ENCODE assay signal across 9 cellular contexts in genomic region chr22:38700271-38700788, GRCh38. TPM values are rescaled to one million over a fixed set of nuclear protein-coding genes. Genes with fewer than 3 reads are reported as not detected.
DNase-seq lines count a peak whose midpoint lies in the region; FAIRE-seq and TF ChIP-seq lines count a peak whose summit lies in the region.
"Had no signal": no experiment of that assay in that cellular context is flagged by ENCODE, and none has a peak within 500 bp of the region (broad histone marks: within the 10 kb centered on the region; RNA-seq: fewer than 3 reads in every experiment).

No MANE protein-coding gene starts in this region.

- H3K9ac ChIP-seq in H9 (ENCODE audit: extremely low read depth, insufficient read length, low read length) = peak overlapping the region; percentile 79
- peak overlapping the region; percentile 91 for H3K9ac ChIP-seq in endothelial cell of umbilical vein (replicated peaks; ENCODE audit: extremely low read depth, insufficient read depth, low read length)
- H3K9ac ChIP-seq in mucosa of stomach (ENCODE audit: low read length) = peak overlapping the region; percentile 97

- dilution Hi-C loops in endothelial cell of umbilical vein (cut with MboI; ENCODE audit: extremely low pct_ligation_motif_present, low sequenced_read_pairs) = no loop called here

- H3K56ac ChIP-seq in H9 (ENCODE audit: insufficient read length, low read depth, low read length) = no peak overlapping the region

- peaks cover 32% of the 10 kb centered on the region for H3K4me1 Mint-ChIP-seq in Calu3 (ENCODE audit: low read depth, unreplicated experiment)
- H3K4me1 Mint-ChIP-seq in H9 = peaks cover 50 to 60% of the 10 kb centered on the region in 2 experiments

- intact Hi-C loops in Calu3 (cut with micrococcal nuclease; ENCODE audit: unreplicated experiment) = no loop called here
- intact Hi-C loops in endothelial cell of umbilical vein (cut with micrococcal nuclease) = loop anchor here (2.0 to 10.0 kb wide), 2 partner anchors 44 to 196 kb away; partner anchors contain the start of genes CBY1, DDX17 and FAM227A
- intact Hi-C loops in vagina (cut with DNase I) = no loop called here

- BruUV-seq in Calu3 (replicated peaks; lab: Mats Ljungman, UMichigan) (no TSS peak), endothelial cell of umbilical vein (replicated peaks; lab: Mats Ljungman, UMichigan) (no TSS peak)

- peaks cover 67% of the 10 kb centered on the region for H3K36me3 Mint-ChIP-seq in Calu3 (ENCODE audit: insufficient read depth, unreplicated experiment)
- H3K36me3 Mint-ChIP-seq in H9 (ENCODE audit: insufficient read depth in 1 of 3, low read depth in 3 of 3) = peaks cover 3 to 20% (median 3%) of the 10 kb centered on the region in 3 experiments; a peak in 6 of 7 replicates

- H3K9me3 ChIP-seq in H9 (ENCODE audit: control insufficient read depth, low read depth, low read length) (no peaks in the 10 kb centered on the region), endothelial cell of umbilical vein (replicated peaks; ENCODE audit: control insufficient read depth, insufficient read depth, low read length) (no peaks in the 10 kb centered on the region), mucosa of stomach (ENCODE audit: control insufficient read depth, low read length) (no peaks in the 10 kb centered on the region), vagina (no peaks in the 10 kb centered on the region)

- H3K23ac ChIP-seq in H9 (ENCODE audit: insufficient read length, low read depth, low read length) = no peak overlapping the region

- H3K36me3 ChIP-seq in endothelial cell of umbilical vein (ENCODE audit: control insufficient read depth in 2 of 2, extremely low read depth in 1 of 2, insufficient read depth in 2 of 2, low read length in 2 of 2) (no peaks in the 10 kb centered on the region), mucosa of stomach (ENCODE audit: control insufficient read depth, insufficient read depth, low read length) (no peaks in the 10 kb centered on the region), vagina (no peaks in the 10 kb centered on the region)

- no peak overlapping the region for H4K5ac ChIP-seq in H9 (ENCODE audit: insufficient read length, low read depth, low read length)

- TF ChIP-seq CTCF in Calu3 (IDR thresholded peaks at IDR 0.05; ENCODE audit: unreplicated experiment) (no peak), H9 (conservative IDR thresholded peaks at IDR 0.05) (no peak), endothelial cell of umbilical vein (IDR thresholded peaks at IDR 0.05; ENCODE audit: extremely low read depth in 1 of 2, insufficient read depth in 1 of 2, low read depth in 1 of 2, low read length in 2 of 2) (no peak), vagina (IDR thresholded peaks at IDR 0.05) (no peak)

- H2BK5ac ChIP-seq in H9 (ENCODE audit: insufficient read length, low read length) = no peak overlapping the region

- H3K23me2 ChIP-seq in H9 (ENCODE audit: insufficient read length, low read depth, low read length, poor library complexity, severe bottlenecking) = peaks cover 15% of the 10 kb centered on the region

- H3K4me3 Mint-ChIP-seq in Calu3 (ENCODE audit: low read depth, unreplicated experiment) = peak overlapping the region; percentile 76
- H3K4me3 Mint-ChIP-seq in H9 = peak overlapping the region; percentile 93 to 99

- H2AFZ ChIP-seq in H9 (ENCODE audit: low read length) = no peak overlapping the region
- peak overlapping the region; percentile 15 for H2AFZ ChIP-seq in endothelial cell of umbilical vein (ENCODE audit: low read depth, low read length)

- H3K4me3 ChIP-seq in endothelial cell of umbilical vein (replicated peaks in 1 of 3; ENCODE audit: insufficient read depth in 1 of 3, low read depth in 1 of 3, low read length in 3 of 3) = peak overlapping the region; percentile 64 to 78 (median 75)
- H3K4me3 ChIP-seq in mucosa of stomach (ENCODE audit: low read length) = peak overlapping the region; percentile 57
- peak overlapping the region; percentile 68 to 95 for H3K4me3 ChIP-seq in vagina

- no peak overlapping the region for H2BK20ac ChIP-seq in H9 (ENCODE audit: low read depth, low read length, poor library complexity, severe bottlenecking)

- H3K27me3 ChIP-seq in H9 (ENCODE audit: insufficient read depth, low read length) (no peaks in the 10 kb centered on the region), endothelial cell of umbilical vein (ENCODE audit: control insufficient read depth in 2 of 2, insufficient read depth in 2 of 2, low read length in 2 of 2) (no peaks in the 10 kb centered on the region), mucosa of stomach (ENCODE audit: control insufficient read depth, insufficient read depth, low read length) (no peaks in the 10 kb centered on the region), vagina (no peaks in the 10 kb centered on the region)

- no peak overlapping the region for H2AK5ac ChIP-seq in H9 (ENCODE audit: insufficient read length, low read length)

- H2BK12ac ChIP-seq in H9 (ENCODE audit: insufficient read length, low read depth, low read length) = peak overlapping the region; percentile 40

- H3K9me3 Mint-ChIP-seq in Calu3 (ENCODE audit: low read depth, unreplicated experiment) (no peaks in the 10 kb centered on the region), H9 (no peaks in the 10 kb centered on the region)

- H2BK120ac ChIP-seq in H9 (ENCODE audit: low read depth, low read length, poor library complexity, severe bottlenecking) = no peak overlapping the region

- H3K18ac ChIP-seq in H9 (ENCODE audit: insufficient read length, low read depth, low read length) = peak overlapping the region; percentile 47

- WGBS in H9 (ENCODE audit: extremely low coverage, insufficient read length, low lambda C conversion rate) = no CpG with 5 or more reads among the region's 57 CpGs

- no peak overlapping the region for H3K4ac ChIP-seq in H9 (ENCODE audit: low read depth, low read length)

- CTCF ChIA-PET in Calu3 (lab: Charles Lee) = interaction anchor here (0.6 to 1.6 kb wide), 2 partner anchors 18 to 1014 kb away, joined by 3 to 8 read pairs; partner anchors contain the start of genes NOL12 and TOMM22
- CTCF ChIA-PET in endothelial cell of umbilical vein (lab: Charles Lee) = interaction anchor here (1.0 to 7.3 kb wide), 2 partner anchors 17 to 32 kb away, joined by 4 to 59 read pairs; partner anchors contain the start of gene TOMM22

- H3K9me1 ChIP-seq in endothelial cell of umbilical vein (replicated peaks; ENCODE audit: control insufficient read depth, extremely low read depth, insufficient read depth, low read length) = no peaks in the 10 kb centered on the region

- no peak for FAIRE-seq in endothelial cell of umbilical vein (lab: Jason Lieb, UNC)
- FAIRE-seq: TTC549 had no signal

- H3K79me1 ChIP-seq in H9 (ENCODE audit: insufficient read depth, low read depth, low read length, poor library complexity, severe bottlenecking) = no peaks in the 10 kb centered on the region

- H3K27ac Mint-ChIP-seq in Calu3 (ENCODE audit: unreplicated experiment) (peak overlapping the region; percentile 98), H9 (peak overlapping the region in 2 of 3 experiments; percentile 69 to 98; a peak in 3 of 7 replicates)

- H3K79me2 ChIP-seq in H9 (ENCODE audit: insufficient read depth, low read length) = peaks cover 9% of the 10 kb centered on the region
- H3K79me2 ChIP-seq in endothelial cell of umbilical vein (ENCODE audit: control insufficient read depth, insufficient read depth, low read length) = peaks cover 40% of the 10 kb centered on the region

- H4K91ac ChIP-seq in H9 (ENCODE audit: insufficient read length, low read depth, low read length) = no peak overlapping the region

- H3K4me2 ChIP-seq in H9 (ENCODE audit: insufficient read depth, insufficient read length, low read length) (peak overlapping the region; percentile 72), endothelial cell of umbilical vein (ENCODE audit: insufficient read depth, low read length) (peak overlapping the region; percentile 77)

- DNase-seq in Calu3 = peak; percentile 73
- no peak for DNase-seq in H9
- peak; percentile 17 for DNase-seq in SK-N-DZ (ENCODE audit: low spot score)
- no peak for DNase-seq in endothelial cell of umbilical vein (ENCODE audit: low read depth, low spot score)
- no peak for DNase-seq in vagina (ENCODE audit: extremely low spot score in 2 of 2)
- no peak for DNase-seq in NCI-H1105 (lab: John Stamatoyannopoulos, UW)
- DNase-seq in stimulated activated CD4-positive, alpha-beta T cell treated with anti-CD3 and anti-CD28 coated beads, Interleukin-2, amount 100 ng/mL, for 24 hours = no peak

- H2BK15ac ChIP-seq in H9 (ENCODE audit: low read depth, low read length) = peak overlapping the region; percentile 19; the same call in 1 of the 2 replicates

- peak overlapping the region; percentile 89 for H3K14ac ChIP-seq in H9 (ENCODE audit: insufficient read depth, low read length)

- H4K8ac ChIP-seq in H9 (replicated peaks; ENCODE audit: insufficient read length, low read depth, low read length) = no peak overlapping the region

- H3K27me3 Mint-ChIP-seq in Calu3 (ENCODE audit: unreplicated experiment) (no peaks in the 10 kb centered on the region), H9 (ENCODE audit: low read depth) (no peaks in the 10 kb centered on the region; the same call in 1 of the 2 replicates)

- POLR2A ChIA-PET in endothelial cell of umbilical vein (lab: Charles Lee) = interaction anchor here (0.5 kb wide), 1 partner anchor 382 kb away, joined by 3 read pairs; no protein-coding TSS in a partner anchor

- no peak overlapping the region for H3T11ph ChIP-seq in H9 (ENCODE audit: low read length)

- H3K27ac ChIP-seq in H9 (ENCODE audit: insufficient read length, low read depth, low read length) = no peak overlapping the region
- peak overlapping the region; percentile 93 for H3K27ac ChIP-seq in endothelial cell of umbilical vein (ENCODE audit: insufficient read depth, low read depth, low read length)
- H3K27ac ChIP-seq in vagina = peak overlapping the region; percentile 98

- H3K4me1 ChIP-seq in H9 (ENCODE audit: insufficient read depth, low read length) (peaks cover 11% of the 10 kb centered on the region), endothelial cell of umbilical vein (ENCODE audit: control insufficient read depth, extremely low read depth, insufficient read depth, low read length) (peaks cover 53% of the 10 kb centered on the region), mucosa of stomach (ENCODE audit: control insufficient read depth, insufficient read depth, low read length) (peaks cover 45% of the 10 kb centered on the region), vagina (peaks cover 57% of the 10 kb centered on the region)

- TF ChIP-seq POLR2A in endothelial cell of umbilical vein (IDR thresholded peaks at IDR 0.05; ENCODE audit: low read depth, low read length) = no peak
- TF ChIP-seq POLR2A in vagina (IDR thresholded peaks at IDR 0.05) = no peak

- H4K20me1 ChIP-seq in H9 (ENCODE audit: control insufficient read depth, insufficient read depth, insufficient read length) = no peaks in the 10 kb centered on the region
- no peaks in the 10 kb centered on the region for H4K20me1 ChIP-seq in endothelial cell of umbilical vein (replicated peaks; ENCODE audit: control insufficient read depth, extremely low read depth, insufficient read depth, low read length)

RNA-seq across cellular contexts. Expression of gene JOSD1, which starts 0.4 kb away (rescaled TPM):
- 58.5 and 70.0 TPM in 2 replicates for total RNA-seq in Calu3 (2022)
- 18.3 and 19.2 TPM in 2 replicates for total RNA-seq in H9 (2021)
- 55.5 and 61.2 TPM in 2 replicates for polyA plus RNA-seq in SK-N-DZ (2014; cell fraction: cytosol; rRNA removed)
- 41.2 and 43.9 TPM in 2 replicates for polyA plus RNA-seq in SK-N-DZ (2014; cell fraction: nucleus; rRNA removed)
- 64.9 and 73.1 TPM in 2 replicates for total RNA-seq in endothelial cell of umbilical vein
- polyA plus RNA-seq in endothelial cell of umbilical vein = 57.2 and 61.7 TPM in 2 replicates
- polyA plus RNA-seq in endothelial cell of umbilical vein (2011; cell fraction: cytosol; rRNA removed) = 60.4 and 64.8 TPM in 2 replicates
- polyA plus RNA-seq in endothelial cell of umbilical vein (2011; cell fraction: nucleus; rRNA removed) = 48.7 and 58.5 TPM in 2 replicates
- polyA plus RNA-seq in endothelial cell of umbilical vein (2012) = 49.1 and 54.9 TPM in 2 replicates
- polyA minus RNA-seq in endothelial cell of umbilical vein = 54.6 and 76.6 TPM in 2 replicates
- 37.7 TPM for polyA minus RNA-seq in endothelial cell of umbilical vein (2011; cell fraction: cytosol; rRNA and poly(A)+ RNA removed)
- 22.1 and 25.3 TPM in 2 replicates for polyA minus RNA-seq in endothelial cell of umbilical vein (2011; cell fraction: nucleus; rRNA and poly(A)+ RNA removed)
- total RNA-seq in vagina = 106 TPM

RNA-seq across cellular contexts. Expression of gene GTPBP1, which starts 5.4 kb away (rescaled TPM):
- 79.1 and 91.4 TPM in 2 replicates for total RNA-seq in Calu3 (2022)
- total RNA-seq in H9 (2021) = 108 TPM in 2 replicates
- 56.2 and 67.9 TPM in 2 replicates for polyA plus RNA-seq in SK-N-DZ (2014; cell fraction: cytosol; rRNA removed)
- polyA plus RNA-seq in SK-N-DZ (2014; cell fraction: nucleus; rRNA removed) = 43.1 and 57.0 TPM in 2 replicates
- 43.9 and 50.3 TPM in 2 replicates for total RNA-seq in endothelial cell of umbilical vein
- polyA plus RNA-seq in endothelial cell of umbilical vein = 27.1 and 29.8 TPM in 2 replicates
- 19.4 and 22.0 TPM in 2 replicates for polyA plus RNA-seq in endothelial cell of umbilical vein (2011; cell fraction: cytosol; rRNA removed)
- polyA plus RNA-seq in endothelial cell of umbilical vein (2011; cell fraction: nucleus; rRNA removed) = 112 and 116 TPM in 2 replicates
- polyA plus RNA-seq in endothelial cell of umbilical vein (2012) = 16.2 and 19.8 TPM in 2 replicates
- polyA minus RNA-seq in endothelial cell of umbilical vein = 67.6 and 83.0 TPM in 2 replicates
- 20.6 TPM for polyA minus RNA-seq in endothelial cell of umbilical vein (2011; cell fraction: cytosol; rRNA and poly(A)+ RNA removed)
- polyA minus RNA-seq in endothelial cell of umbilical vein (2011; cell fraction: nucleus; rRNA and poly(A)+ RNA removed) = 79.7 and 80.7 TPM in 2 replicates
- total RNA-seq in vagina = 69.5 TPM

RNA-seq across cellular contexts. Expression of gene TOMM22, which starts 18.6 kb away (rescaled TPM):
- total RNA-seq in Calu3 (2022) (94.6 and 105 TPM in 2 replicates), H9 (2021) (128 TPM in 2 replicates), endothelial cell of umbilical vein (98.6 and 98.8 TPM in 2 replicates), vagina (21.1 TPM)
- polyA plus RNA-seq in SK-N-DZ (2014; cell fraction: cytosol; rRNA removed) = 105 and 133 TPM in 2 replicates
- polyA plus RNA-seq in SK-N-DZ (2014; cell fraction: nucleus; rRNA removed) = 59.6 and 63.5 TPM in 2 replicates
- polyA plus RNA-seq in endothelial cell of umbilical vein = 51.8 and 62.3 TPM in 2 replicates
- 45.5 and 48.2 TPM in 2 replicates for polyA plus RNA-seq in endothelial cell of umbilical vein (2011; cell fraction: cytosol; rRNA removed)
- polyA plus RNA-seq in endothelial cell of umbilical vein (2011; cell fraction: nucleus; rRNA removed) = 16.7 and 24.4 TPM in 2 replicates
- polyA plus RNA-seq in endothelial cell of umbilical vein (2012) = 56.4 and 73.8 TPM in 2 replicates
- 41.3 and 48.4 TPM in 2 replicates for polyA minus RNA-seq in endothelial cell of umbilical vein
- polyA minus RNA-seq in endothelial cell of umbilical vein (2011; cell fraction: cytosol; rRNA and poly(A)+ RNA removed) = 30.2 TPM
- polyA minus RNA-seq in endothelial cell of umbilical vein (2011; cell fraction: nucleus; rRNA and poly(A)+ RNA removed) = 9.2 and 10.0 TPM in 2 replicates

RNA-seq across cellular contexts. Expression of gene CBY1, which starts 43.9 kb away (rescaled TPM):
- total RNA-seq in Calu3 (2022) (40.9 and 42.7 TPM in 2 replicates), H9 (2021) (24.8 and 26.6 TPM in 2 replicates), endothelial cell of umbilical vein (34.4 and 37.0 TPM in 2 replicates), vagina (11.8 TPM)
- 10.0 and 14.1 TPM in 2 replicates for polyA plus RNA-seq in SK-N-DZ (2014; cell fraction: cytosol; rRNA removed)
- polyA plus RNA-seq in SK-N-DZ (2014; cell fraction: nucleus; rRNA removed) = 12.8 and 19.8 TPM in 2 replicates
- 38.9 and 41.8 TPM in 2 replicates for polyA plus RNA-seq in endothelial cell of umbilical vein
- polyA plus RNA-seq in endothelial cell of umbilical vein (2011; cell fraction: cytosol; rRNA removed) = 46.8 and 48.9 TPM in 2 replicates
- 27.6 and 28.0 TPM in 2 replicates for polyA plus RNA-seq in endothelial cell of umbilical vein (2011; cell fraction: nucleus; rRNA removed)
- 36.1 and 38.9 TPM in 2 replicates for polyA plus RNA-seq in endothelial cell of umbilical vein (2012)
- 19.7 and 35.7 TPM in 2 replicates for polyA minus RNA-seq in endothelial cell of umbilical vein
- polyA minus RNA-seq in endothelial cell of umbilical vein (2011; cell fraction: cytosol; rRNA and poly(A)+ RNA removed) = 5.5 TPM
- polyA minus RNA-seq in endothelial cell of umbilical vein (2011; cell fraction: nucleus; rRNA and poly(A)+ RNA removed) = 7.9 and 8.2 TPM in 2 replicates

RNA-seq across cellular contexts. Expression of gene FAM227A, which starts 44.1 kb away (rescaled TPM):
- total RNA-seq in Calu3 (2022) = 9.6 and 10.8 TPM in 2 replicates
- total RNA-seq in H9 (2021) = 3.6 and 4.2 TPM in 2 replicates
- polyA plus RNA-seq in SK-N-DZ (2014; cell fraction: cytosol; rRNA removed) = 4.5 and 7.7 TPM in 2 replicates
- polyA plus RNA-seq in SK-N-DZ (2014; cell fraction: nucleus; rRNA removed) = 17.0 and 27.9 TPM in 2 replicates
- 1.4 and 1.9 TPM in 2 replicates for total RNA-seq in endothelial cell of umbilical vein
- 0.49 and 0.58 TPM in 2 replicates for polyA plus RNA-seq in endothelial cell of umbilical vein
- 0.28 and 0.40 TPM in 2 replicates for polyA plus RNA-seq in endothelial cell of umbilical vein (2011; cell fraction: cytosol; rRNA removed)
- 8.3 and 8.7 TPM in 2 replicates for polyA plus RNA-seq in endothelial cell of umbilical vein (2011; cell fraction: nucleus; rRNA removed)
- 0.53 and 0.87 TPM in 2 replicates for polyA plus RNA-seq in endothelial cell of umbilical vein (2012)
- 0.75 and 3.9 TPM in 2 replicates for polyA minus RNA-seq in endothelial cell of umbilical vein
- polyA minus RNA-seq in endothelial cell of umbilical vein (2011; cell fraction: cytosol; rRNA and poly(A)+ RNA removed) = 1.8 TPM
- polyA minus RNA-seq in endothelial cell of umbilical vein (2011; cell fraction: nucleus; rRNA and poly(A)+ RNA removed) = 4.2 and 6.5 TPM in 2 replicates
- 0.25 TPM for total RNA-seq in vagina

Comparison
In these comparisons a context has a peak if more than half of its experiments do, and no peak if none do; other contexts are left out.
1. DNase-seq: peak in Calu3 (single experiment) and SK-N-DZ (single experiment); none in H9 (single experiment), endothelial cell of umbilical vein (single experiment), vagina (0 of 2), NCI-H1105 (single experiment) and stimulated activated CD4-positive, alpha-beta T cell treated with anti-CD3 and anti-CD28 coated beads, Interleukin-2, amount 100 ng/mL, for 24 hours (0 of 2).
2. Peak in every context shown above with its lines, with median percentiles within 50 percentile points of each other: H3K9ac ChIP-seq and H3K4me3 ChIP-seq.